ENCODE assay signal across 16 cellular contexts in genomic region chr9:71987471-71988371, GRCh38.
DNase-seq lines count a peak whose midpoint lies in the region; ATAC-seq, FAIRE-seq and TF ChIP-seq lines count a peak whose summit lies in the region.
"Had no signal": no experiment of that assay in that cellular context is flagged by ENCODE, and none has a peak within 500 bp of the region (broad histone marks: within the 10 kb centered on the region; RNA-seq: fewer than 3 reads in every experiment).

No MANE protein-coding gene starts in this region.

- peaks cover 16% of the 10 kb centered on the region for H3K4me1 ChIP-seq in Panc1 (ENCODE audit: control insufficient read depth, insufficient read depth, low read length)
- H3K4me1 ChIP-seq: A549 had no signal

- H3K4me3 ChIP-seq in Panc1 (ENCODE audit: low read depth in 2 of 2, low read length in 2 of 2) (no peak overlapping the region), bronchial epithelial cell (ENCODE audit: low read depth, low read length) (no peak overlapping the region), neural cell (ENCODE audit: low read length) (no peak overlapping the region)
- H3K4me3 ChIP-seq: A549 had no signal

- no peak for TF ChIP-seq EP300 in neural cell (conservative IDR thresholded peaks at IDR 0.05; ENCODE audit: poor library complexity, severe bottlenecking)

- no TSS peak for BruUV-seq in Panc1 (replicated peaks; lab: Mats Ljungman, UMichigan)

- TF ChIP-seq CTCF in Panc1 (IDR thresholded peaks at IDR 0.05) (no peak), bronchial epithelial cell (IDR thresholded peaks at IDR 0.05; ENCODE audit: insufficient read depth, low read length, severe bottlenecking) (no peak), neural cell (IDR thresholded peaks at IDR 0.05; ENCODE audit: poor library complexity, severe bottlenecking) (no peak)

- H4K20me1 ChIP-seq in neural cell (ENCODE audit: insufficient read depth) = no peaks in the 10 kb centered on the region

- DNase-seq in Caki2 (ENCODE audit: low read depth) = peak; percentile 4
- DNase-seq in Panc1 (ENCODE audit: low read depth, low spot score) = no peak
- no peak for DNase-seq in bronchial epithelial cell (ENCODE audit: low read depth)
- no peak for DNase-seq in dedifferentiated amniotic fluid mesenchymal stem cell (ENCODE audit: extremely low spot score)
- DNase-seq in stimulated activated CD4-positive, alpha-beta T cell treated with anti-CD3 and anti-CD28 coated beads, Interleukin-4, amount 100 ng/mL, for 24 hours = no peak
- DNase-seq: GOT3, HFFc6, KBM-7, NCI-H1105 treated with DMSO at 0.1 percent for 48 hours, NCI-H187, NCI-H774 had no signal

- H3K9ac ChIP-seq in neural cell (ENCODE audit: low read length) = no peak overlapping the region

- H3K27me3 ChIP-seq in Panc1 (ENCODE audit: control insufficient read depth, insufficient read depth, low read length) (no peaks in the 10 kb centered on the region), bronchial epithelial cell (ENCODE audit: control insufficient read depth, insufficient read depth, low read length) (no peaks in the 10 kb centered on the region), neural cell (ENCODE audit: insufficient read depth, low read depth, low read length) (no peaks in the 10 kb centered on the region)

- no peak for TF ChIP-seq RAD21 in neural cell (conservative IDR thresholded peaks at IDR 0.05)

- H3K36me3 ChIP-seq in Panc1 (ENCODE audit: control insufficient read depth, insufficient read depth, low read length) = no peaks in the 10 kb centered on the region
- no peaks in the 10 kb centered on the region for H3K36me3 ChIP-seq in bronchial epithelial cell (ENCODE audit: control insufficient read depth, insufficient read depth, low read length)
- no peaks in the 10 kb centered on the region for H3K36me3 ChIP-seq in neural cell (ENCODE audit: insufficient read depth, low read length)

- ATAC-seq in Panc1 (peak; percentile 85), HG03175 (IDR thresholded peaks at IDR 0.05; ENCODE audit: unreplicated experiment) (no peak), HG02884 (IDR thresholded peaks at IDR 0.05; ENCODE audit: unreplicated experiment) (no peak)
- ATAC-seq: A549 had no signal

- FAIRE-seq in bronchial epithelial cell (lab: Jason Lieb, UNC) = peak; percentile 50
- FAIRE-seq: A549, RCC 7860 had no signal

- H3F3A ChIP-seq in neural cell (ENCODE audit: insufficient read depth, low read length, poor library complexity, severe bottlenecking) = no peaks in the 10 kb centered on the region

- H3K4me2 ChIP-seq in neural cell (ENCODE audit: low read length) = peak overlapping the region; percentile 61
- H3K4me2 ChIP-seq: A549 had no signal

- no peak overlapping the region for H2AFZ ChIP-seq in neural cell (ENCODE audit: low read depth, low read length)

- no peaks in the 10 kb centered on the region for H3K9me3 ChIP-seq in Panc1 (ENCODE audit: control insufficient read depth, insufficient read depth, low read depth, low read length)
- H3K9me3 ChIP-seq in neural cell (ENCODE audit: low read length) = no peaks in the 10 kb centered on the region
- H3K9me3 ChIP-seq: A549 had no signal

- in situ Hi-C loops in Caki2 (cut with HindIII; ENCODE audit: low pct_unique_long_range_greater_than_20kb, low sequenced_read_pairs) = no loop called here
- in situ Hi-C loops in Panc1 (cut with HindIII; ENCODE audit: low pct_unique_long_range_greater_than_20kb, low sequenced_read_pairs) = no loop called here

- H3K27ac ChIP-seq in Panc1 (ENCODE audit: low read length) (peak overlapping the region; percentile 87), neural cell (ENCODE audit: low read length) (peak overlapping the region; percentile 49)
- H3K27ac ChIP-seq: A549 had no signal

- H3K79me2 ChIP-seq in neural cell (replicated peaks; ENCODE audit: insufficient read depth, low read length) = no peaks in the 10 kb centered on the region

- H3K9me2 ChIP-seq in neural cell (ENCODE audit: insufficient read depth, low read length) = no peaks in the 10 kb centered on the region

- POLR2A ChIA-PET in Panc1 (lab: Charles Lee) = interaction anchor here (0.6 to 0.9 kb wide), 3 partner anchors 19 to 76 kb away, joined by 3 to 6 read pairs (median 3); partner anchors contain the start of genes ABHD17B and C9orf85

- intact Hi-C loops in Panc1 (cut with micrococcal nuclease; ENCODE audit: unreplicated experiment) = no loop called here

- CTCF ChIA-PET in Panc1 (lab: Charles Lee) = interaction anchor here (0.6 to 1.1 kb wide), 4 partner anchors 14 to 327 kb away, joined by 3 to 9 read pairs (median 4); no protein-coding TSS in a partner anchor

TF ChIP-seq in neural cell, 6 proteins besides CTCF, POLR2A, EP300 and RAD21:
- TF ChIP-seq MXI1 (conservative IDR thresholded peaks at IDR 0.05; ENCODE audit: poor library complexity, severe bottlenecking) (no peak), REST (IDR thresholded peaks at IDR 0.05; ENCODE audit: borderline replicate concordance) (no peak), POLR2AphosphoS5 (IDR thresholded peaks at IDR 0.05) (no peak), EZH2 (IDR thresholded peaks at IDR 0.05; ENCODE audit: borderline replicate concordance, insufficient read depth, low read length, poor library complexity, severe bottlenecking) (no peak), SMC3 (conservative IDR thresholded peaks at IDR 0.05; ENCODE audit: poor library complexity) (no peak)
